Comparison of ENCODE assay signal across 25 cellular contexts in the genomic region with DNA sequence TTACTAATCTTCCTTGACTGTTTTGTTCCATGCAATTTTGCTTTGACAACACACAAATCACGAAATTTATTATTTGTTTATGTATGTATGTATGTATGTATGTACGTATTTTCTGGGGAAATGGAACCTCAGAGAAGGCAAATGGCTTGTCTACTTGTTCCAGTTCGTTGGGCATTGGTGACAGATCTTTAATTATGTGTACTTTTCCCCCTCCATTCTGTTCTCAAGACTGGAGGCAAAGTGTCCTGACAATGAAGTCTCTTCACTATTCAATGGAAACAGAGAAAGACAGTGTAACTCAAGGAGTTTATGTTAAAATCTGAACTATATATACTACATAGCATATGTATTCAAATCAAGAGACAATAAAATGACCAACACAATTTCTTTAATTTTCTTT.
DNase-seq lines count a peak whose midpoint lies in the region; ATAC-seq and TF ChIP-seq lines count a peak whose summit lies in the region.
"Had no signal": no experiment of that assay in that cellular context is flagged by ENCODE, and none has a peak within 500 bp of the region (broad histone marks: within the 10 kb centered on the region; RNA-seq: fewer than 3 reads in every experiment).

No MANE protein-coding gene starts in this region.

- no peak overlapping the region for H2AFZ ChIP-seq in osteoblast (ENCODE audit: low read length)

- TF ChIP-seq CTCF in osteoblast (IDR thresholded peaks at IDR 0.05; ENCODE audit: extremely low read depth, low read depth, low read length) = no peak

- ATAC-seq in activated CD8-positive, alpha-beta memory T cell treated with anti-CD3 and anti-CD28 coated beads, Interleukin-2, amount 10 ng/mL, durations not matched to agents 7 days and 5 days = no peak
- ATAC-seq: A549, GM12878 had no signal

- no peaks in the 10 kb centered on the region for H3K36me3 ChIP-seq in osteoblast (ENCODE audit: insufficient read depth, low read length)
- H3K36me3 ChIP-seq: BE2C; BLaER1 treated with 17β-estradiol and CSF1 and Interleukin-3, amounts not matched to agents 10 nM and 100 nM; HAP-1 had no signal

- no peaks in the 10 kb centered on the region for H3K4me1 Mint-ChIP-seq in activated CD8-positive, alpha-beta memory T cell treated with anti-CD3 and anti-CD28 coated beads, Interleukin-2, amount 10 ng/mL, durations not matched to agents 7 days and 5 days
- H3K4me1 Mint-ChIP-seq: CD14-positive monocyte; CD8-positive, alpha-beta memory T cell had no signal

- no peak overlapping the region for H3K27ac ChIP-seq in osteoblast (ENCODE audit: low read depth, low read length)
- H3K27ac ChIP-seq: A549; BLaER1 treated with 17β-estradiol and CSF1 and Interleukin-3, amounts not matched to agents 10 nM and 100 nM had no signal

- H3K4me2 ChIP-seq in osteoblast (ENCODE audit: insufficient read depth, low read length) = no peak overlapping the region
- H3K4me2 ChIP-seq: A549; BLaER1 treated with 17β-estradiol and CSF1 and Interleukin-3, amounts not matched to agents 10 nM and 100 nM had no signal

- peak; percentile 4 for DNase-seq in NCI-H1105 treated with DMSO at 0.1 percent for 48 hours (lab: John Stamatoyannopoulos, UW)
- DNase-seq in NCI-H1105 (lab: John Stamatoyannopoulos, UW) = no peak
- peak; percentile 11 to 43 for DNase-seq in NCI-H526 (lab: John Stamatoyannopoulos, UW)
- DNase-seq in left kidney (ENCODE audit: low read depth, low spot score) = peak; percentile 39
- DNase-seq in osteoblast (ENCODE audit: insufficient read length, low spot score, missing footprints) = peak; percentile 58
- no peak for DNase-seq in activated CD8-positive, alpha-beta memory T cell treated with anti-CD3 and anti-CD28 coated beads, Interleukin-2, amount 10 ng/mL, durations not matched to agents 7 days and 5 days
- no peak for DNase-seq in activated T-cell treated with anti-CD3 and anti-CD28 coated beads, Interleukin-2, amount 50 U/mL, for 48 hours
- no peak for DNase-seq in kidney tubule cell (ENCODE audit: low spot score)
- DNase-seq: 8988T; ACHN; AML-193; BE2C; Calu3; CD4-positive, alpha-beta T cell; CD8-positive, alpha-beta memory T cell; DMS53; EL; GDM1; GOT3; HFFc6 had no signal

- CTCF ChIA-PET in activated CD8-positive, alpha-beta memory T cell treated with anti-CD3 and anti-CD28 coated beads, Interleukin-2, amount 10 ng/mL, durations not matched to agents 7 days and 5 days (lab: Charles Lee) = no interaction called here

- no peaks in the 10 kb centered on the region for H4K20me1 ChIP-seq in osteoblast (ENCODE audit: insufficient read depth, low read length)
- H4K20me1 ChIP-seq: BLaER1 treated with 17β-estradiol and CSF1 and Interleukin-3, amounts not matched to agents 10 nM and 100 nM had no signal

- no peaks in the 10 kb centered on the region for H3K79me2 ChIP-seq in osteoblast (ENCODE audit: insufficient read depth, low read length)

- H3K4me3 ChIP-seq in osteoblast (ENCODE audit: insufficient read depth, low read length) = no peak overlapping the region
- H3K4me3 ChIP-seq: A549; BLaER1 treated with 17β-estradiol and CSF1 and Interleukin-3, amounts not matched to agents 10 nM and 100 nM; GM12878; HAP-1 had no signal

- peaks cover 3% of the 10 kb centered on the region for H3K27me3 ChIP-seq in osteoblast (ENCODE audit: insufficient read depth, low read length)
- H3K27me3 ChIP-seq: BE2C; BLaER1 treated with 17β-estradiol and CSF1 and Interleukin-3, amounts not matched to agents 10 nM and 100 nM had no signal

- H3K9me3 Mint-ChIP-seq in activated CD8-positive, alpha-beta memory T cell treated with anti-CD3 and anti-CD28 coated beads, Interleukin-2, amount 10 ng/mL, durations not matched to agents 7 days and 5 days (ENCODE audit: low read depth) = no peaks in the 10 kb centered on the region
- H3K9me3 Mint-ChIP-seq: HFFc6 had no signal

- H3K27me3 Mint-ChIP-seq in activated CD8-positive, alpha-beta memory T cell treated with anti-CD3 and anti-CD28 coated beads, Interleukin-2, amount 10 ng/mL, durations not matched to agents 7 days and 5 days = no peaks in the 10 kb centered on the region
- H3K27me3 Mint-ChIP-seq: CD4-positive, alpha-beta T cell had no signal

- H3K4me3 Mint-ChIP-seq in activated CD8-positive, alpha-beta memory T cell treated with anti-CD3 and anti-CD28 coated beads, Interleukin-2, amount 10 ng/mL, durations not matched to agents 7 days and 5 days = no peak overlapping the region
- H3K4me3 Mint-ChIP-seq: CD14-positive monocyte; CD4-positive, alpha-beta T cell; CD8-positive, alpha-beta memory T cell; HFFc6 had no signal

- H3K9me3 ChIP-seq in osteoblast (ENCODE audit: low read depth, low read length) = no peaks in the 10 kb centered on the region
- H3K9me3 ChIP-seq: A549, BE2C, HAP-1 had no signal

- no peaks in the 10 kb centered on the region for H3K36me3 Mint-ChIP-seq in activated CD8-positive, alpha-beta memory T cell treated with anti-CD3 and anti-CD28 coated beads, Interleukin-2, amount 10 ng/mL, durations not matched to agents 7 days and 5 days
- H3K36me3 Mint-ChIP-seq: CD14-positive monocyte; CD8-positive, alpha-beta memory T cell had no signal

- H3K27ac Mint-ChIP-seq in activated CD8-positive, alpha-beta memory T cell treated with anti-CD3 and anti-CD28 coated beads, Interleukin-2, amount 10 ng/mL, durations not matched to agents 7 days and 5 days = no peak overlapping the region
- H3K27ac Mint-ChIP-seq: CD14-positive monocyte; CD4-positive, alpha-beta T cell; CD8-positive, alpha-beta memory T cell; HFFc6 had no signal

- H3K4me1 ChIP-seq in osteoblast (ENCODE audit: insufficient read depth, low read length) = peaks cover 16% of the 10 kb centered on the region
- H3K4me1 ChIP-seq: A549; BE2C; BLaER1 treated with 17β-estradiol and CSF1 and Interleukin-3, amounts not matched to agents 10 nM and 100 nM had no signal

Comparison
In these comparisons a context has a peak if more than half of its experiments do, and no peak if none do; other contexts are left out.
1. DNase-seq: peak in NCI-H1105 treated with DMSO at 0.1 percent for 48 hours (single experiment), NCI-H526 (2 of 2), left kidney (single experiment) and osteoblast (single experiment); none in NCI-H1105 (single experiment), activated CD8-positive, alpha-beta memory T cell treated with anti-CD3 and anti-CD28 coated beads, Interleukin-2, amount 10 ng/mL, durations not matched to agents 7 days and 5 days (single experiment), activated T-cell treated with anti-CD3 and anti-CD28 coated beads, Interleukin-2, amount 50 U/mL, for 48 hours (0 of 2) and kidney tubule cell (single experiment).